ENCODE assay signal across 9 cellular contexts in the genomic region with DNA sequence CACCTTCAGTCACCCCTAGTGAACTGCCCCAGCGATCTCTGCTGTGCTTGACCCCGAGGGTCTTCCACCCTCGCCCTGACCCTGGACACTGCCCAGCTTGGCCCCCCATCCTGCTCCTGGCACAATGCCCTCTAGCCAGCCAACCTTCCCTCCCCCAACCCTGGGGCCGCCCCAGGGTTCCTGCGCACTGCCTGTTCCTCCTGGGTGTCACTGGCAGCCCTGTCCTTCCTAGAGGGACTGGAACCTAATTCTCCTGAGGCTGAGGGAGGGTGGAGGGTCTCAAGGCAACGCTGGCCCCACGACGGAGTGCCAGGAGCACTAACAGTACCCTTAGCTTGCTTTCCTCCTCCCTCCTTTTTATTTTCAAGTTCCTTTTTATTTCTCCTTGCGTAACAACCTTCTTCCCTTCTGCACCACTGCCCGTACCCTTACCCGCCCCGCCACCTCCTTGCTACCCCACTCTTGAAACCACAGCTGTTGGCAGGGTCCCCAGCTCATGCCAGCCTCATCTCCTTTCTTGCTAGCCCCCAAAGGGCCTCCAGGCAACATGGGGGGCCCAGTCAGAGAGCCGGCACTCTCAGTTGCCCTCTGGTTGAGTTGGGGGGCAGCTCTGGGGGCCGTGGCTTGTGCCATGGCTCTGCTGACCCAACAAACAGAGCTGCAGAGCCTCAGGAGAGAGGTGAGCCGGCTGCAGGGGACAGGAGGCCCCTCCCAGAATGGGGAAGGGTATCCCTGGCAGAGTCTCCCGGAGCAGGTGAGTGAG. TPM values are rescaled to one million over a fixed set of nuclear protein-coding genes. Genes with fewer than 3 reads are reported as not detected.
DNase-seq lines count a peak whose midpoint lies in the region; ATAC-seq, FAIRE-seq and TF ChIP-seq lines count a peak whose summit lies in the region.
"Had no signal": no experiment of that assay in that cellular context is flagged by ENCODE, and none has a peak within 500 bp of the region (broad histone marks: within the 10 kb centered on the region; RNA-seq: fewer than 3 reads in every experiment).

A gene with protein sequence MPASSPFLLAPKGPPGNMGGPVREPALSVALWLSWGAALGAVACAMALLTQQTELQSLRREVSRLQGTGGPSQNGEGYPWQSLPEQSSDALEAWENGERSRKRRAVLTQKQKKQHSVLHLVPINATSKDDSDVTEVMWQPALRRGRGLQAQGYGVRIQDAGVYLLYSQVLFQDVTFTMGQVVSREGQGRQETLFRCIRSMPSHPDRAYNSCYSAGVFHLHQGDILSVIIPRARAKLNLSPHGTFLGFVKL (plus strand): TSS at position 207 of the 763 bp plus-strand sequence. CDS start 290 bp downstream, at position 497.

- FAIRE-seq in GM18507 (lab: Jason Lieb, UNC): peak; percentile 29

- intact Hi-C loops in Right ventricle myocardium superior (cut with DNase I): loop anchor here (5.0 kb wide), 2 partner anchors 46 to 246 kb away; no protein-coding TSS in a partner anchor

- H3K4me3 ChIP-seq in SJCRH30 (peak within 1 kb of the TSS; percentile 43), rectal smooth muscle tissue (ENCODE audit: low read length) (peak within 1 kb of the TSS; percentile 66)

- peak within 1 kb of the TSS; percentile 75 for H3K9ac ChIP-seq in rectal smooth muscle tissue (ENCODE audit: low read length)

- H3K36me3 ChIP-seq in SJCRH30 (no peaks in the 10 kb centered on the region), rectal smooth muscle tissue (ENCODE audit: control insufficient read depth, insufficient read depth, low read length) (peaks cover 3% of the 10 kb centered on the region)

- H3K27me3 ChIP-seq in SJCRH30: no peaks in the 10 kb centered on the region
- H3K27me3 ChIP-seq in rectal smooth muscle tissue (ENCODE audit: control insufficient read depth, insufficient read depth, low read length): no peaks in the 10 kb centered on the region

- H3K4me1 ChIP-seq in SJCRH30 (0 out of 2 replicates have a peak, but pooled peaks cover 5% of the 10 kb centered on the region), rectal smooth muscle tissue (ENCODE audit: control insufficient read depth, insufficient read depth, low read length) (peaks cover 38% of the 10 kb centered on the region)

- no peak for TF ChIP-seq POLR2A in erythroblast (IDR thresholded peaks at IDR 0.05; ENCODE audit: low read length)

- ATAC-seq in Right ventricle myocardium superior (ENCODE audit: poor library complexity) (peak; percentile 16), HG03095 (IDR thresholded peaks at IDR 0.05; ENCODE audit: unreplicated experiment) (no peak), HG03439 (IDR thresholded peaks at IDR 0.05; ENCODE audit: unreplicated experiment) (no peak)

- H3K9me3 ChIP-seq in SJCRH30 (replicated peaks): no peaks in the 10 kb centered on the region

- DNase-seq in GM18507 (ENCODE audit: extremely low spot score, insufficient read length, low read depth) (no peak), SJCRH30 (no peak), Right ventricle myocardium superior (peak; percentile 79), erythroblast (lab: John Stamatoyannopoulos, UW) (no peak), cerebellum (ENCODE audit: low spot score) (no peak)

- H3K27ac ChIP-seq in SJCRH30: no peak within 1 kb of the TSS
- peak within 1 kb of the TSS; percentile 99 for H3K27ac ChIP-seq in rectal smooth muscle tissue (ENCODE audit: low read depth, low read length)

RNA-seq across cellular contexts. Expression of the gene that starts here (rescaled TPM):
- total RNA-seq in SJCRH30 (2014; rRNA removed; shearing (Covaris generic)): 0.40 and 0.41 TPM in 2 replicates
- 8.3 TPM for total RNA-seq in Right ventricle myocardium superior
- 1.1 TPM for total RNA-seq in cerebellum
- total RNA-seq: LHCN-M2 had no signal
